20 cellular contexts compared by ENCODE assay signal in genomic region chr22:19490628-19491230, GRCh38. TPM values are rescaled to one million over a fixed set of nuclear protein-coding genes. Genes with fewer than 3 reads are reported as not detected.
DNase-seq lines count a peak whose midpoint lies in the region; ATAC-seq, FAIRE-seq and TF ChIP-seq lines count a peak whose summit lies in the region.
"Had no signal": no experiment of that assay in that cellular context is flagged by ENCODE, and none has a peak within 500 bp of the region (broad histone marks: within the 10 kb centered on the region; RNA-seq: fewer than 3 reads in every experiment).

No MANE protein-coding gene starts in this region.

- H2AFZ ChIP-seq in K562 (ENCODE audit: low read depth, low read length) = no peak overlapping the region

- peaks cover 94% of the 10 kb centered on the region for H3K36me3 ChIP-seq in K562 (ENCODE audit: control insufficient read depth, insufficient read depth, low read length)

- peaks cover 56% of the 10 kb centered on the region for H3K36me3 Mint-ChIP-seq in activated CD4-positive, alpha-beta T cell treated with anti-CD3 and anti-CD28 coated beads for 36 hours (ENCODE audit: low read depth)
- peaks cover 39% of the 10 kb centered on the region for H3K36me3 Mint-ChIP-seq in T-helper 2 cell treated with Interferon-gamma antibody and Interleukin-4, amounts not matched to agents 5 μg/mL and 100 μg/mL, for 36 hours (ENCODE audit: low read depth)
- peaks cover 98% of the 10 kb centered on the region for H3K36me3 Mint-ChIP-seq in stimulated activated effector memory CD8-positive, alpha-beta T cell treated with anti-CD3 and anti-CD28 coated beads, Interleukin-12 subunit alpha, Interleukin-12 subunit beta, amount 100 ng/mL, for 72 hours
- H3K36me3 Mint-ChIP-seq: CD4-positive, alpha-beta memory T cell had no signal

- TF ChIP-seq RAD21 in K562 (CRISPR knock-in tag; conservative IDR thresholded peaks at IDR 0.05 in 1 of 2, IDR thresholded peaks at IDR 0.05 in 1 of 2) = no peak

- H3K79me2 ChIP-seq in K562 (ENCODE audit: control insufficient read depth, insufficient read depth, low read length) = peaks cover 22% of the 10 kb centered on the region

- H3K4me1 Mint-ChIP-seq in activated CD4-positive, alpha-beta T cell treated with anti-CD3 and anti-CD28 coated beads for 36 hours = peaks cover 29% of the 10 kb centered on the region
- peaks cover 11% of the 10 kb centered on the region for H3K4me1 Mint-ChIP-seq in T-helper 2 cell treated with Interferon-gamma antibody and Interleukin-4, amounts not matched to agents 5 μg/mL and 100 μg/mL, for 36 hours (ENCODE audit: low read depth)
- H3K4me1 Mint-ChIP-seq in stimulated activated effector memory CD8-positive, alpha-beta T cell treated with anti-CD3 and anti-CD28 coated beads, Interleukin-12 subunit alpha, Interleukin-12 subunit beta, amount 100 ng/mL, for 72 hours = peaks cover 20% of the 10 kb centered on the region
- H3K4me1 Mint-ChIP-seq: CD14-positive monocyte had no signal

- H3K9me3 ChIP-seq in K562 (replicated peaks; ENCODE audit: control insufficient read depth, insufficient read depth, low read depth, low read length) = no peaks in the 10 kb centered on the region
- H3K9me3 ChIP-seq: BLaER1 had no signal

- H3K27me3 ChIP-seq in K562 (ENCODE audit: control insufficient read depth in 2 of 2, insufficient read depth in 2 of 2, low read length in 2 of 2) = no peaks in the 10 kb centered on the region
- H3K27me3 ChIP-seq: BLaER1 had no signal

- H3K9me1 ChIP-seq in K562 (ENCODE audit: control insufficient read depth, insufficient read depth, low read length) = no peaks in the 10 kb centered on the region

- in situ Hi-C loops in K562 (cut with MboI) = no loop called here

- POLR2A ChIA-PET in activated CD4-positive, alpha-beta T cell treated with anti-CD3 and anti-CD28 coated beads for 36 hours (lab: Charles Lee) = no interaction called here
- POLR2A ChIA-PET in K562 (lab: Yijun Ruan, JAX) = interaction anchor here (0.5 to 7.8 kb wide), 8 partner anchors 11 to 369 kb away, joined by 3 to 95 read pairs (median 4); partner anchors contain the start of genes CDC45 and UFD1

- no peaks in the 10 kb centered on the region for H3K9me3 Mint-ChIP-seq in activated CD4-positive, alpha-beta T cell treated with anti-CD3 and anti-CD28 coated beads for 36 hours (ENCODE audit: low read depth)
- H3K9me3 Mint-ChIP-seq in T-helper 2 cell treated with Interferon-gamma antibody and Interleukin-4, amounts not matched to agents 5 μg/mL and 100 μg/mL, for 36 hours = no peaks in the 10 kb centered on the region
- no peaks in the 10 kb centered on the region for H3K9me3 Mint-ChIP-seq in stimulated activated effector memory CD8-positive, alpha-beta T cell treated with anti-CD3 and anti-CD28 coated beads, Interleukin-12 subunit alpha, Interleukin-12 subunit beta, amount 100 ng/mL, for 72 hours
- H3K9me3 Mint-ChIP-seq: CD14-positive monocyte; CD4-positive, alpha-beta memory T cell; HFFc6 had no signal

- H3K27ac ChIP-seq in K562 (ENCODE audit: extremely low read depth, low read depth, low read length) = no peak overlapping the region
- H3K27ac ChIP-seq: BLaER1 had no signal

- CTCF ChIA-PET in activated CD4-positive, alpha-beta T cell treated with anti-CD3 and anti-CD28 coated beads for 36 hours (lab: Charles Lee) = interaction anchor here (0.7 to 1.6 kb wide), 3 partner anchors 11 to 139 kb away, joined by 3 to 6 read pairs (median 4); no protein-coding TSS in a partner anchor
- CTCF ChIA-PET in K562 (lab: Yijun Ruan, JAX; ENCODE audit: low intra/inter-chr PET ratio) = no interaction called here

- WGBS in K562 (ENCODE audit: insufficient coverage, low coverage, missing lambda C conversion rate) = 90% methylated on average over 5 of the region's 5 CpGs

- H3K27ac Mint-ChIP-seq in activated CD4-positive, alpha-beta T cell treated with anti-CD3 and anti-CD28 coated beads for 36 hours = no peak overlapping the region
- H3K27ac Mint-ChIP-seq in T-helper 2 cell treated with Interferon-gamma antibody and Interleukin-4, amounts not matched to agents 5 μg/mL and 100 μg/mL, for 36 hours = peak overlapping the region; percentile 24
- no peak overlapping the region for H3K27ac Mint-ChIP-seq in stimulated activated effector memory CD8-positive, alpha-beta T cell treated with anti-CD3 and anti-CD28 coated beads, Interleukin-12 subunit alpha, Interleukin-12 subunit beta, amount 100 ng/mL, for 72 hours
- H3K27ac Mint-ChIP-seq: HFFc6 had no signal

- BruUV-seq in K562 (replicated peaks; lab: Mats Ljungman, UMichigan) = no TSS peak

- intact Hi-C loops in activated CD4-positive, alpha-beta T cell treated with anti-CD3 and anti-CD28 coated beads for 36 hours (cut with DNase I, micrococcal nuclease) = no loop called here
- intact Hi-C loops in K562 (cut with micrococcal nuclease) = no loop called here

- ATAC-seq in activated CD4-positive, alpha-beta T cell treated with anti-CD3 and anti-CD28 coated beads for 36 hours = peak; percentile 74
- ATAC-seq in K562 = no peak
- peak; percentile 45 for ATAC-seq in stimulated activated effector memory CD8-positive, alpha-beta T cell treated with anti-CD3 and anti-CD28 coated beads, Interleukin-12 subunit alpha, Interleukin-12 subunit beta, amount 100 ng/mL, for 72 hours
- ATAC-seq in GM19328 (IDR thresholded peaks at IDR 0.05; ENCODE audit: unreplicated experiment) = no peak
- no peak for ATAC-seq in HG03354 (IDR thresholded peaks at IDR 0.05; ENCODE audit: poor library complexity, severe bottlenecking, unreplicated experiment)
- ATAC-seq: HCT116 had no signal

- no peak for TF ChIP-seq POLR2A in K562 (conservative IDR thresholded peaks at IDR 0.05)

- H4K20me1 ChIP-seq in K562 (replicated peaks; ENCODE audit: control insufficient read depth, insufficient read depth, low read length) = no peaks in the 10 kb centered on the region; the same call in 1 of the 2 replicates

- H3K9ac ChIP-seq in K562 (ENCODE audit: insufficient read depth in 1 of 2, low read depth in 2 of 2, low read length in 2 of 2) = no peak overlapping the region
- H3K9ac ChIP-seq: BLaER1 had no signal

- TF ChIP-seq EP300 in K562 (IDR thresholded peaks at IDR 0.05; ENCODE audit: low read length) = no peak

- TF ChIP-seq CTCF in K562 (IDR thresholded peaks at IDR 0.05 in 2 of 3, conservative IDR thresholded peaks at IDR 0.05 in 1 of 3; ENCODE audit: insufficient read depth in 2 of 3, low read depth in 1 of 3, low read length in 3 of 3) = no peak

- H3K27me3 Mint-ChIP-seq in activated CD4-positive, alpha-beta T cell treated with anti-CD3 and anti-CD28 coated beads for 36 hours = no peaks in the 10 kb centered on the region
- no peaks in the 10 kb centered on the region for H3K27me3 Mint-ChIP-seq in T-helper 2 cell treated with Interferon-gamma antibody and Interleukin-4, amounts not matched to agents 5 μg/mL and 100 μg/mL, for 36 hours (ENCODE audit: low read depth)
- H3K27me3 Mint-ChIP-seq: CD4-positive, alpha-beta memory T cell had no signal

- H3K4me3 Mint-ChIP-seq in activated CD4-positive, alpha-beta T cell treated with anti-CD3 and anti-CD28 coated beads for 36 hours = no peak overlapping the region
- H3K4me3 Mint-ChIP-seq in T-helper 2 cell treated with Interferon-gamma antibody and Interleukin-4, amounts not matched to agents 5 μg/mL and 100 μg/mL, for 36 hours = no peak overlapping the region
- no peak overlapping the region for H3K4me3 Mint-ChIP-seq in stimulated activated effector memory CD8-positive, alpha-beta T cell treated with anti-CD3 and anti-CD28 coated beads, Interleukin-12 subunit alpha, Interleukin-12 subunit beta, amount 100 ng/mL, for 72 hours
- H3K4me3 Mint-ChIP-seq: CD14-positive monocyte; CD4-positive, alpha-beta memory T cell; HFFc6 had no signal

- DNase-seq in activated CD4-positive, alpha-beta T cell treated with anti-CD3 and anti-CD28 coated beads for 36 hours = no peak
- no peak for DNase-seq in activated CD4-positive, alpha-beta T cell treated with anti-CD3 and anti-CD28 coated beads for 1 hour
- no peak for DNase-seq in T-helper 2 cell treated with Interferon-gamma antibody and Interleukin-4, amounts not matched to agents 5 μg/mL and 100 μg/mL, for 36 hours (ENCODE audit: low spot score)
- no peak for DNase-seq in K562 (ENCODE audit: extremely low read depth in 1 of 4, low spot score in 3 of 4)
- DNase-seq in stimulated activated effector memory CD8-positive, alpha-beta T cell treated with anti-CD3 and anti-CD28 coated beads, Interleukin-12 subunit alpha, Interleukin-12 subunit beta, amount 100 ng/mL, for 72 hours (ENCODE audit: low spot score in 2 of 2) = no peak
- DNase-seq: 8988T; CD4-positive, alpha-beta memory T cell; DMS153; DMS79; GF-D8; GOT3; H7; HFFc6 had no signal

- FAIRE-seq in K562 (lab: Jason Lieb, UNC) = no peak
- FAIRE-seq: HTR-8/SVneo had no signal

- H3K4me1 ChIP-seq in K562 (replicated peaks in 1 of 2; ENCODE audit: control insufficient read depth in 2 of 2, insufficient read depth in 2 of 2, low read length in 2 of 2) = no peaks in the 10 kb centered on the region
- H3K4me1 ChIP-seq: BLaER1 had no signal

- no peak overlapping the region for H3K4me3 ChIP-seq in K562
- H3K4me3 ChIP-seq: BLaER1 had no signal

- H3K4me2 ChIP-seq in K562 (ENCODE audit: insufficient read depth, low read length) = no peak overlapping the region
- H3K4me2 ChIP-seq: BLaER1 had no signal

RNA-seq across cellular contexts. Expression of gene CDC45, which starts 11.0 kb away (rescaled TPM):
- total RNA-seq in activated CD4-positive, alpha-beta T cell treated with anti-CD3 and anti-CD28 coated beads for 36 hours = 100 to 1,000 TPM; 103 to 111 TPM
- 810 and 853 TPM in 2 replicates for total RNA-seq in K562 (2011; cell fraction: chromatin; rRNA removed; ENCODE audit: low replicate concordance)
- 339 and 346 TPM in 2 replicates for total RNA-seq in K562 (2011; cell fraction: nucleolus; rRNA removed)
- total RNA-seq in K562 (2011; cell fraction: nucleoplasm; rRNA removed) = 307 and 398 TPM in 2 replicates
- total RNA-seq in K562 (2014; rRNA removed) (415 and 450 TPM in 2 replicates), K562 (2014; rRNA removed; fragmentation: Illumina TruSeq; extraction: Trizol) (263 and 295 TPM in 2 replicates), K562 (2015; rRNA removed; fragmentation: Illumina TruSeq; extraction: Trizol) (239 and 251 TPM in 2 replicates), K562 (2021) (312 and 319 TPM in 2 replicates)
- polyA plus RNA-seq in K562 (2011; rRNA removed) (580 and 584 TPM in 2 replicates), K562 (2014; fragmentation: Illumina TruSeq; extraction: Trizol) (412 and 430 TPM in 2 replicates), K562 (2014; fragmentation: Nextera tagmentation; extraction: Ambion mirVana) (100 to 1,000 TPM; 276 to 465 TPM), K562 (2014; rRNA removed) (410 and 427 TPM in 2 replicates)
- polyA plus RNA-seq in K562 (2011; cell fraction: cytosol; rRNA removed) = 370 and 430 TPM in 2 replicates
- polyA plus RNA-seq in K562 (2011; cell fraction: nucleus; rRNA removed) = 642 and 944 TPM in 2 replicates
- 267 and 326 TPM in 2 replicates for polyA plus RNA-seq in K562 (2012)
- polyA minus RNA-seq in K562 (2011; rRNA and poly(A)+ RNA removed) = 415 and 540 TPM in 2 replicates
- polyA minus RNA-seq in K562 (2011; cell fraction: cytosol; rRNA and poly(A)+ RNA removed) = 153 and 162 TPM in 2 replicates
- polyA minus RNA-seq in K562 (2011; cell fraction: nucleus; rRNA and poly(A)+ RNA removed) = 185 and 445 TPM in 2 replicates
- polyA plus RNA-seq: CD14-positive monocyte had no signal

RNA-seq across cellular contexts. Expression of gene UFD1, which starts 11.7 kb away (rescaled TPM):
- total RNA-seq in activated CD4-positive, alpha-beta T cell treated with anti-CD3 and anti-CD28 coated beads for 36 hours = 100 to 1,000 TPM in 1 of 2 experiments, 10 to 100 TPM in 1; 78.4 to 109 TPM
- 307 and 375 TPM in 2 replicates for total RNA-seq in K562 (2011; cell fraction: chromatin; rRNA removed; ENCODE audit: low replicate concordance)
- total RNA-seq in K562 (2011; cell fraction: nucleolus; rRNA removed) = 219 and 230 TPM in 2 replicates
- 278 and 374 TPM in 2 replicates for total RNA-seq in K562 (2011; cell fraction: nucleoplasm; rRNA removed)
- total RNA-seq in K562 (2014; rRNA removed) (238 and 290 TPM in 2 replicates), K562 (2014; rRNA removed; fragmentation: Illumina TruSeq; extraction: Trizol) (361 and 365 TPM in 2 replicates), K562 (2015; rRNA removed; fragmentation: Illumina TruSeq; extraction: Trizol) (330 and 363 TPM in 2 replicates), K562 (2021) (284 and 307 TPM in 2 replicates)
- polyA plus RNA-seq in K562 (2011; rRNA removed) (428 and 564 TPM in 2 replicates), K562 (2014; fragmentation: Illumina TruSeq; extraction: Trizol) (551 and 645 TPM in 2 replicates), K562 (2014; fragmentation: Nextera tagmentation; extraction: Ambion mirVana) (100 to 1,000 TPM; 503 to 627 TPM), K562 (2014; rRNA removed) (321 and 446 TPM in 2 replicates)
- polyA plus RNA-seq in K562 (2011; cell fraction: cytosol; rRNA removed) = 516 and 625 TPM in 2 replicates
- polyA plus RNA-seq in K562 (2011; cell fraction: nucleus; rRNA removed) = 577 and 723 TPM in 2 replicates
- 381 and 502 TPM in 2 replicates for polyA plus RNA-seq in K562 (2012)
- 432 and 439 TPM in 2 replicates for polyA minus RNA-seq in K562 (2011; rRNA and poly(A)+ RNA removed)
- 143 and 172 TPM in 2 replicates for polyA minus RNA-seq in K562 (2011; cell fraction: cytosol; rRNA and poly(A)+ RNA removed)
- 99.8 and 195 TPM in 2 replicates for polyA minus RNA-seq in K562 (2011; cell fraction: nucleus; rRNA and poly(A)+ RNA removed)

RNA-seq across cellular contexts. Expression of gene CLDN5, which starts 33.5 kb away (rescaled TPM):
- not detected for total RNA-seq in activated CD4-positive, alpha-beta T cell treated with anti-CD3 and anti-CD28 coated beads for 36 hours
- not detected in 2 replicates for total RNA-seq in K562 (2011; cell fraction: chromatin; rRNA removed; ENCODE audit: low replicate concordance)
- not detected in 2 replicates for total RNA-seq in K562 (2011; cell fraction: nucleolus; rRNA removed)
- not detected in 2 replicates for total RNA-seq in K562 (2011; cell fraction: nucleoplasm; rRNA removed)
- total RNA-seq in K562 (2014; rRNA removed) = not detected in 2 replicates
- not detected in 2 replicates for total RNA-seq in K562 (2014; rRNA removed; fragmentation: Illumina TruSeq; extraction: Trizol)
- not detected in 2 replicates for total RNA-seq in K562 (2015; rRNA removed; fragmentation: Illumina TruSeq; extraction: Trizol)
- 0.16 and 0.20 TPM in 2 replicates for total RNA-seq in K562 (2021)
- not detected in 2 replicates for polyA plus RNA-seq in K562 (2011; rRNA removed)
- polyA plus RNA-seq in K562 (2011; cell fraction: cytosol; rRNA removed) = not detected in 2 replicates
- not detected in 2 replicates for polyA plus RNA-seq in K562 (2011; cell fraction: nucleus; rRNA removed)
- polyA plus RNA-seq in K562 (2012) = 0.08 and 0.18 TPM in 2 replicates
- not detected in 2 replicates for polyA plus RNA-seq in K562 (2014; fragmentation: Illumina TruSeq; extraction: Trizol)
- polyA plus RNA-seq in K562 (2014; fragmentation: Nextera tagmentation; extraction: Ambion mirVana) = not detected
- polyA plus RNA-seq in K562 (2014; rRNA removed) = not detected in 2 replicates
- polyA minus RNA-seq in K562 (2011; rRNA and poly(A)+ RNA removed) = not detected in 2 replicates
- polyA minus RNA-seq in K562 (2011; cell fraction: cytosol; rRNA and poly(A)+ RNA removed) = not detected in 2 replicates
- not detected in 2 replicates for polyA minus RNA-seq in K562 (2011; cell fraction: nucleus; rRNA and poly(A)+ RNA removed)
- total RNA-seq: CD4-positive, alpha-beta memory T cell had no signal
- polyA plus RNA-seq: AG04450 had no signal

RNA-seq across cellular contexts. Expression of gene C22orf39, which starts 43.2 kb away (rescaled TPM):
- total RNA-seq in activated CD4-positive, alpha-beta T cell treated with anti-CD3 and anti-CD28 coated beads for 36 hours = 10 to 100 TPM; 21.9 to 22.2 TPM
- total RNA-seq in K562 (2011; cell fraction: chromatin; rRNA removed; ENCODE audit: low replicate concordance) = 119 and 122 TPM in 2 replicates
- 71.8 and 76.0 TPM in 2 replicates for total RNA-seq in K562 (2011; cell fraction: nucleolus; rRNA removed)
- total RNA-seq in K562 (2011; cell fraction: nucleoplasm; rRNA removed) = 107 and 142 TPM in 2 replicates
- 94.7 and 124 TPM in 2 replicates for total RNA-seq in K562 (2014; rRNA removed)
- total RNA-seq in K562 (2014; rRNA removed; fragmentation: Illumina TruSeq; extraction: Trizol) = 57.2 and 59.5 TPM in 2 replicates
- 61.3 and 63.2 TPM in 2 replicates for total RNA-seq in K562 (2015; rRNA removed; fragmentation: Illumina TruSeq; extraction: Trizol)
- 66.8 and 68.0 TPM in 2 replicates for total RNA-seq in K562 (2021)
- polyA plus RNA-seq in K562 (2011; rRNA removed) = 139 and 244 TPM in 2 replicates
- 164 and 257 TPM in 2 replicates for polyA plus RNA-seq in K562 (2011; cell fraction: cytosol; rRNA removed)
- polyA plus RNA-seq in K562 (2011; cell fraction: nucleus; rRNA removed) = 71.0 and 99.7 TPM in 2 replicates
- polyA plus RNA-seq in K562 (2012) = 87.8 and 120 TPM in 2 replicates
- 68.6 and 73.5 TPM in 2 replicates for polyA plus RNA-seq in K562 (2014; fragmentation: Illumina TruSeq; extraction: Trizol)
- 10 to 100 TPM; 20.4 to 25.9 TPM for polyA plus RNA-seq in K562 (2014; fragmentation: Nextera tagmentation; extraction: Ambion mirVana)
- polyA plus RNA-seq in K562 (2014; rRNA removed) = 112 and 121 TPM in 2 replicates
- polyA minus RNA-seq in K562 (2011; rRNA and poly(A)+ RNA removed) = 116 and 185 TPM in 2 replicates
- 49.4 and 80.5 TPM in 2 replicates for polyA minus RNA-seq in K562 (2011; cell fraction: cytosol; rRNA and poly(A)+ RNA removed)
- 24.9 and 58.9 TPM in 2 replicates for polyA minus RNA-seq in K562 (2011; cell fraction: nucleus; rRNA and poly(A)+ RNA removed)

RNA-seq across cellular contexts. Expression of gene MRPL40, which starts 58.4 kb away (rescaled TPM):
- total RNA-seq in activated CD4-positive, alpha-beta T cell treated with anti-CD3 and anti-CD28 coated beads for 36 hours = 10 to 100 TPM; 34.1 to 34.4 TPM
- total RNA-seq in K562 (2011; cell fraction: chromatin; rRNA removed; ENCODE audit: low replicate concordance) = 13.9 and 26.1 TPM in 2 replicates
- 29.0 and 32.5 TPM in 2 replicates for total RNA-seq in K562 (2011; cell fraction: nucleolus; rRNA removed)
- 25.1 and 32.0 TPM in 2 replicates for total RNA-seq in K562 (2011; cell fraction: nucleoplasm; rRNA removed)
- total RNA-seq in K562 (2014; rRNA removed) (160 and 182 TPM in 2 replicates), K562 (2014; rRNA removed; fragmentation: Illumina TruSeq; extraction: Trizol) (208 and 209 TPM in 2 replicates), K562 (2015; rRNA removed; fragmentation: Illumina TruSeq; extraction: Trizol) (181 and 198 TPM in 2 replicates), K562 (2021) (132 and 144 TPM in 2 replicates)
- polyA plus RNA-seq in K562 (2011; rRNA removed) (175 and 219 TPM in 2 replicates), K562 (2014; fragmentation: Illumina TruSeq; extraction: Trizol) (197 and 237 TPM in 2 replicates), K562 (2014; fragmentation: Nextera tagmentation; extraction: Ambion mirVana) (100 to 1,000 TPM; 601 to 652 TPM), K562 (2014; rRNA removed) (223 TPM in 2 replicates)
- 88.3 and 113 TPM in 2 replicates for polyA plus RNA-seq in K562 (2011; cell fraction: cytosol; rRNA removed)
- polyA plus RNA-seq in K562 (2011; cell fraction: nucleus; rRNA removed) = 34.6 and 66.5 TPM in 2 replicates
- 159 TPM in 2 replicates for polyA plus RNA-seq in K562 (2012)
- polyA minus RNA-seq in K562 (2011; rRNA and poly(A)+ RNA removed) = 52.5 and 73.2 TPM in 2 replicates
- 31.3 and 34.3 TPM in 2 replicates for polyA minus RNA-seq in K562 (2011; cell fraction: cytosol; rRNA and poly(A)+ RNA removed)
- 12.0 and 31.3 TPM in 2 replicates for polyA minus RNA-seq in K562 (2011; cell fraction: nucleus; rRNA and poly(A)+ RNA removed)

Comparison
In these comparisons a context has a peak if more than half of its experiments do, and no peak if none do; other contexts are left out.
1. ATAC-seq: peak in activated CD4-positive, alpha-beta T cell treated with anti-CD3 and anti-CD28 coated beads for 36 hours (single experiment) and stimulated activated effector memory CD8-positive, alpha-beta T cell treated with anti-CD3 and anti-CD28 coated beads, Interleukin-12 subunit alpha, Interleukin-12 subunit beta, amount 100 ng/mL, for 72 hours (single experiment); none in K562 (single experiment), GM19328 (single experiment) and HG03354 (single experiment).